Comparison of ENCODE assay signal across 26 cellular contexts in the genomic region with DNA sequence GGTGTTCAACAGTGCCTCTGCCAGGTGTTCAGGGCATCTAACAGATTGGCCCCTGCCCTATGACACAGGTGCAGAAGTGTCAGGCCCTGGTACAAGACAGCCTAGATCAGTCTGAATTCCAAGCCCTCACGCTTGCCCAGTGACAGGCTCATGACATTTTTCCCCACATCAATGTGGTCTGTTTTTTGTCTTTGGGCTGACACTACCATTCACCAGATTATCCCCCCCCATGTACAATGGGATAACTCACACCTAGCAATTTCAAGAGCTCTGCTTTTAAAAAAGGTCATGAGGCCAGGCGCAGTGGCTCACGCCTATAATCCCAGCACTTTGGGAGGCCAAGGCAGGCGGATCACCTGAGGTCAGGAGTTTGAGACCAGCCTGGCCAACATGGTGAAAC.
"Had no signal": no experiment of that assay in that cellular context is flagged by ENCODE, and none has a peak within 500 bp of the region (broad histone marks: within the 10 kb centered on the region; RNA-seq: fewer than 3 reads in every experiment).

No MANE protein-coding gene starts in this region.

- H3K4me3 Mint-ChIP-seq: memory B cell; mesothelial cell of epicardium; naive B cell; natural killer cell treated with Interleukin-12 subunit alpha and Interleukin-12 subunit beta and Interleukin-15 and Interleukin-18, amount 100 ng/mL, for 72 hours; neural crest cell; stimulated activated naive CD8-positive, alpha-beta T cell treated with anti-CD3 and anti-CD28 coated beads, Interleukin-15, amount 100 ng/mL, for 72 hours had no signal

- H3K9me3 Mint-ChIP-seq: memory B cell; natural killer cell treated with Interleukin-12 subunit alpha and Interleukin-12 subunit beta and Interleukin-15 and Interleukin-18, amount 100 ng/mL, for 72 hours; neural crest cell; stimulated activated naive CD8-positive, alpha-beta T cell treated with anti-CD3 and anti-CD28 coated beads, Interleukin-15, amount 100 ng/mL, for 72 hours had no signal

- H3K4me1 Mint-ChIP-seq: memory B cell; naive B cell; stimulated activated naive CD8-positive, alpha-beta T cell treated with anti-CD3 and anti-CD28 coated beads, Interleukin-15, amount 100 ng/mL, for 72 hours had no signal

- H3K27ac ChIP-seq: colonic mucosa, esophagus muscularis mucosa, foreskin keratinocyte, parathyroid adenoma, suprapubic skin, transverse colon had no signal

- H3K79me2 ChIP-seq: hepatocyte, parathyroid adenoma had no signal

- H3K36me3 ChIP-seq: colonic mucosa, transverse colon, upper lobe of right lung, uterus had no signal

- H3K4me3 ChIP-seq: colonic mucosa, esophagus muscularis mucosa, hepatocyte, lung, mucosa of descending colon, smooth muscle cell, suprapubic skin, transverse colon, upper lobe of right lung, uterus had no signal

- H3K9ac ChIP-seq: parathyroid adenoma had no signal

- H2AFZ ChIP-seq: hepatocyte, parathyroid adenoma had no signal

- H3K27ac Mint-ChIP-seq: memory B cell; mesothelial cell of epicardium; naive B cell; natural killer cell treated with Interleukin-12 subunit alpha and Interleukin-12 subunit beta and Interleukin-15 and Interleukin-18, amount 100 ng/mL, for 72 hours; progenitor cell of endocrine pancreas had no signal

- H3K4me1 ChIP-seq: colonic mucosa, foreskin keratinocyte, parathyroid adenoma, uterus had no signal

- H3K9me3 ChIP-seq: colonic mucosa, esophagus muscularis mucosa, mucosa of descending colon, suprapubic skin, transverse colon, upper lobe of right lung, uterus had no signal

- DNase-seq: effector memory CD4-positive, alpha-beta T cell; kidney; naive B cell; stimulated activated CD4-positive, alpha-beta T cell treated with anti-CD3 and anti-CD28 coated beads, Interleukin-12 subunit alpha, Interleukin-12 subunit beta, amount 100 ng/mL, for 4 hours; stimulated activated CD4-positive, alpha-beta T cell treated with anti-CD3 and anti-CD28 coated beads, Interleukin-1b, Interleukin-23, amount 100 ng/mL, for 48 hours; stimulated activated CD4-positive, alpha-beta T cell treated with anti-CD3 and anti-CD28 coated beads, Interleukin-4, amount 100 ng/mL, for 1 hour; stimulated activated CD8-positive, alpha-beta memory T cell treated with anti-CD3 and anti-CD28 coated beads, Interleukin-4, amount 100 ng/mL, for 48 hours; stimulated activated naive CD4-positive, alpha-beta T cell; stimulated activated naive CD8-positive, alpha-beta T cell treated with anti-CD3 and anti-CD28 coated beads, Interleukin-15, amount 100 ng/mL, for 72 hours; transverse colon; upper lobe of right lung had no signal

- ATAC-seq: natural killer cell treated with Interleukin-12 subunit alpha and Interleukin-12 subunit beta and Interleukin-15 and Interleukin-18, amount 100 ng/mL, for 72 hours; stimulated activated naive CD8-positive, alpha-beta T cell treated with anti-CD3 and anti-CD28 coated beads, Interleukin-15, amount 100 ng/mL, for 72 hours had no signal

- H3K27me3 Mint-ChIP-seq: progenitor cell of endocrine pancreas; stimulated activated naive CD8-positive, alpha-beta T cell treated with anti-CD3 and anti-CD28 coated beads, Interleukin-15, amount 100 ng/mL, for 72 hours had no signal

- H3K4me2 ChIP-seq: hepatocyte, smooth muscle cell had no signal

- H3K36me3 Mint-ChIP-seq: memory B cell; naive B cell; natural killer cell treated with Interleukin-12 subunit alpha and Interleukin-12 subunit beta and Interleukin-15 and Interleukin-18, amount 100 ng/mL, for 72 hours had no signal

- H3K27me3 ChIP-seq: colonic mucosa, esophagus muscularis mucosa, foreskin keratinocyte, hepatocyte, suprapubic skin, transverse colon, upper lobe of right lung, uterus had no signal
